Comparison of ENCODE assay signal across 1 cellular context in genomic region chr11:117631336-117632090, GRCh38.
TF ChIP-seq lines count a peak whose summit lies in the region.

No MANE protein-coding gene starts in this region.

TF ChIP-seq in GM23338, 12 proteins besides CTCF, POLR2A, EP300 and RAD21 (continued from another document):
- TF ChIP-seq EZH2phosphoT487 (IDR thresholded peaks at IDR 0.05; ENCODE audit: unreplicated experiment), result no peak
- TF ChIP-seq CREB1 (CRISPR knock-in tag; IDR thresholded peaks at IDR 0.05; ENCODE audit: low read depth), result no peak
- TF ChIP-seq ZNF114 (CRISPR knock-in tag; IDR thresholded peaks at IDR 0.05), result no peak
- TF ChIP-seq JUNB (IDR thresholded peaks at IDR 0.05; ENCODE audit: unreplicated experiment), result no peak
- TF ChIP-seq ZNF331 (CRISPR knock-in tag; IDR thresholded peaks at IDR 0.05; ENCODE audit: low read depth), result no peak
- TF ChIP-seq ETS1 (IDR thresholded peaks at IDR 0.05), result no peak
- TF ChIP-seq EZH2 (IDR thresholded peaks at IDR 0.05; ENCODE audit: low read depth, unreplicated experiment), result no peak
- no peak for TF ChIP-seq POLR2AphosphoS5 (IDR thresholded peaks at IDR 0.05; ENCODE audit: low read depth)
- TF ChIP-seq NANOG (IDR thresholded peaks at IDR 0.05; ENCODE audit: borderline replicate concordance), result no peak
- TF ChIP-seq, protein P1, sequence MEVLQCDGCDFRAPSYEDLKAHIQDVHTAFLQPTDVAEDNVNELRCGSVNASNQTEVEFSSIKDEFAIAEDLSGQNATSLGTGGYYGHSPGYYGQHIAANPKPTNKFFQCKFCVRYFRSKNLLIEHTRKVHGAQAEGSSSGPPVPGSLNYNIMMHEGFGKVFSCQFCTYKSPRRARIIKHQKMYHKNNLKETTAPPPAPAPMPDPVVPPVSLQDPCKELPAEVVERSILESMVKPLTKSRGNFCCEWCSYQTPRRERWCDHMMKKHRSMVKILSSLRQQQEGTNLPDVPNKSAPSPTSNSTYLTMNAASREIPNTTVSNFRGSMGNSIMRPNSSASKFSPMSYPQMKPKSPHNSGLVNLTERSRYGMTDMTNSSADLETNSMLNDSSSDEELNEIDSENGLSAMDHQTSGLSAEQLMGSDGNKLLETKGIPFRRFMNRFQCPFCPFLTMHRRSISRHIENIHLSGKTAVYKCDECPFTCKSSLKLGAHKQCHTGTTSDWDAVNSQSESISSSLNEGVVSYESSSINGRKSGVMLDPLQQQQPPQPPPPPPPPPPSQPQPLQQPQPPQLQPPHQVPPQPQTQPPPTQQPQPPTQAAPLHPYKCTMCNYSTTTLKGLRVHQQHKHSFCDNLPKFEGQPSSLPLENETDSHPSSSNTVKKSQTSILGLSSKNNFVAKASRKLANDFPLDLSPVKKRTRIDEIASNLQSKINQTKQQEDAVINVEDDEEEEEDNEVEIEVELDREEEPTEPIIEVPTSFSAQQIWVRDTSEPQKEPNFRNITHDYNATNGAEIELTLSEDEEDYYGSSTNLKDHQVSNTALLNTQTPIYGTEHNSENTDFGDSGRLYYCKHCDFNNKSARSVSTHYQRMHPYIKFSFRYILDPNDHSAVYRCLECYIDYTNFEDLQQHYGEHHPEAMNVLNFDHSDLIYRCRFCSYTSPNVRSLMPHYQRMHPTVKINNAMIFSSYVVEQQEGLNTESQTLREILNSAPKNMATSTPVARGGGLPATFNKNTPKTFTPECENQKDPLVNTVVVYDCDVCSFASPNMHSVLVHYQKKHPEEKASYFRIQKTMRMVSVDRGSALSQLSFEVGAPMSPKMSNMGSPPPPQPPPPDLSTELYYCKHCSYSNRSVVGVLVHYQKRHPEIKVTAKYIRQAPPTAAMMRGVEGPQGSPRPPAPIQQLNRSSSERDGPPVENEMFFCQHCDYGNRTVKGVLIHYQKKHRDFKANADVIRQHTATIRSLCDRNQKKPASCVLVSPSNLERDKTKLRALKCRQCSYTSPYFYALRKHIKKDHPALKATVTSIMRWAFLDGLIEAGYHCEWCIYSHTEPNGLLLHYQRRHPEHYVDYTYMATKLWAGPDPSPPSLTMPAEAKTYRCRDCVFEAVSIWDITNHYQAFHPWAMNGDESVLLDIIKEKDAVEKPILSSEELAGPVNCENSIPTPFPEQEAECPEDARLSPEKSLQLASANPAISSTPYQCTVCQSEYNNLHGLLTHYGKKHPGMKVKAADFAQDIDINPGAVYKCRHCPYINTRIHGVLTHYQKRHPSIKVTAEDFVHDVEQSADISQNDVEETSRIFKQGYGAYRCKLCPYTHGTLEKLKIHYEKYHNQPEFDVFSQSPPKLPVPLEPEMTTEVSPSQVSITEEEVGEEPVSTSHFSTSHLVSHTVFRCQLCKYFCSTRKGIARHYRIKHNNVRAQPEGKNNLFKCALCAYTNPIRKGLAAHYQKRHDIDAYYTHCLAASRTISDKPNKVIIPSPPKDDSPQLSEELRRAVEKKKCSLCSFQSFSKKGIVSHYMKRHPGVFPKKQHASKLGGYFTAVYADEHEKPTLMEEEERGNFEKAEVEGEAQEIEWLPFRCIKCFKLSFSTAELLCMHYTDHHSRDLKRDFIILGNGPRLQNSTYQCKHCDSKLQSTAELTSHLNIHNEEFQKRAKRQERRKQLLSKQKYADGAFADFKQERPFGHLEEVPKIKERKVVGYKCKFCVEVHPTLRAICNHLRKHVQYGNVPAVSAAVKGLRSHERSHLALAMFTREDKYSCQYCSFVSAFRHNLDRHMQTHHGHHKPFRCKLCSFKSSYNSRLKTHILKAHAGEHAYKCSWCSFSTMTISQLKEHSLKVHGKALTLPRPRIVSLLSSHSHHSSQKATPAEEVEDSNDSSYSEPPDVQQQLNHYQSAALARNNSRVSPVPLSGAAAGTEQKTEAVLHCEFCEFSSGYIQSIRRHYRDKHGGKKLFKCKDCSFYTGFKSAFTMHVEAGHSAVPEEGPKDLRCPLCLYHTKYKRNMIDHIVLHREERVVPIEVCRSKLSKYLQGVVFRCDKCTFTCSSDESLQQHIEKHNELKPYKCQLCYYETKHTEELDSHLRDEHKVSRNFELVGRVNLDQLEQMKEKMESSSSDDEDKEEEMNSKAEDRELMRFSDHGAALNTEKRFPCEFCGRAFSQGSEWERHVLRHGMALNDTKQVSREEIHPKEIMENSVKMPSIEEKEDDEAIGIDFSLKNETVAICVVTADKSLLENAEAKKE (CRISPR knock-in tag; IDR thresholded peaks at IDR 0.05), result no peak
